ENCODE assay signal across 8 cellular contexts in the genomic region with DNA sequence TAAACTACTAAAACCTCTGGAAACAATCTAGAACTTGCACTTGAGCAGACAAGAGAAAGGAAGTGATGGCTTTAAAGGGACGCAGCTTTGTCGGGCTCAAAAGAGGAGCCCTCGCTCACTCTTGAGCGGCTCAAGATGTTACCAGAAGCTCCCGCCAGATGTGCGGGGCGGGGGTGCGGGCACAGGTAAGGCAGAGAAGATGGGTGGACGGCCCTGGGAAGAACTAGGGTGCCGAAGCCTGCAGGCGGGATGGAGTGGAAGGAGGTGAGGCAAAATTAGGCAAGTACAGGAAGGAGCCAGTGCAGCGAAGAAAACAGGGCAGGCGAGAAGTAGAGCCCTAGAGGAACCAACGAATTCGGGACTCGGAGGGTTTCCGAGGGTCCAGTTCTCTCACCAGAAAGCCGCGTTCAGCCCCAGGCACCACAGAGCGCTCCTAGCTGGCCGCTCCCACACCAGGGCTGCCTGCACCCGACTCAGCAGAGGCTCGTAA. TPM values are rescaled to one million over a fixed set of nuclear protein-coding genes. Genes with fewer than 3 reads are reported as not detected.
DNase-seq lines count a peak whose midpoint lies in the region; ATAC-seq and TF ChIP-seq lines count a peak whose summit lies in the region.

No MANE protein-coding gene starts in this region.

- H3K9me3 ChIP-seq in Peyer's patch (no peaks in the 10 kb centered on the region), mucosa of rectum (ENCODE audit: control insufficient read depth in 2 of 2, low read length in 2 of 2) (no peaks in the 10 kb centered on the region), uterus (no peaks in the 10 kb centered on the region)

- peak; percentile 55 for DNase-seq in DMS 273 (lab: John Stamatoyannopoulos, UW; ENCODE audit: unreplicated experiment)
- DNase-seq in DMS 273 treated with DMSO at 0.1 percent for 48 hours (lab: John Stamatoyannopoulos, UW): no peak
- DNase-seq in Peyer's patch: peak in 2 of 3 donors; percentile 20 to 49
- peak in 3 of 10 donors; percentile 12 to 48 (median 21) for DNase-seq in dorsolateral prefrontal cortex
- no peak for DNase-seq in uterus
- DNase-seq in NCI-H226: no peak

- no peaks in the 10 kb centered on the region for H3K27me3 ChIP-seq in Peyer's patch
- H3K27me3 ChIP-seq in dorsolateral prefrontal cortex: no peaks in the 10 kb centered on the region
- H3K27me3 ChIP-seq in mucosa of rectum (ENCODE audit: control insufficient read depth in 2 of 2, insufficient read depth in 2 of 2, low read length in 2 of 2): no peaks in the 10 kb centered on the region
- H3K27me3 ChIP-seq in uterus: no peaks in the 10 kb centered on the region

- intact Hi-C loops in dorsolateral prefrontal cortex (cut with DNase I): loop anchor here (1.0 to 5.0 kb wide), 4 partner anchors 46 to 70 kb away; a partner anchor contains a TSS
- intact Hi-C loops in uterus (cut with DNase I; ENCODE audit: low total_unique reads): no loop called here

- H3K4me3 ChIP-seq in Peyer's patch (peak overlapping the region; percentile 77 to 95 (median 93)), dorsolateral prefrontal cortex (peak overlapping the region; percentile 68 to 100 (median 92)), mucosa of rectum (ENCODE audit: low read length in 2 of 2) (peak overlapping the region; percentile 98 to 100), uterus (peak overlapping the region; percentile 89 to 97)

- TF ChIP-seq POLR2A in Peyer's patch (IDR thresholded peaks at IDR 0.05) (no peak), uterus (IDR thresholded peaks at IDR 0.05) (no peak)

- H3K27ac ChIP-seq in Peyer's patch (peak overlapping the region; percentile 88 to 98 (median 92)), dorsolateral prefrontal cortex (peak overlapping the region; percentile 77 to 99 (median 94)), mucosa of rectum (ENCODE audit: low read depth in 2 of 2, low read length in 2 of 2) (peak overlapping the region; percentile 86 to 95), uterus (peak overlapping the region; percentile 91 to 96)

- peak; percentile 29 for ATAC-seq in HG02798 (IDR thresholded peaks at IDR 0.05; ENCODE audit: poor library complexity, unreplicated experiment)

- H3K4me1 ChIP-seq in Peyer's patch: peaks cover 0 to 32% (median 12%) of the 10 kb centered on the region in 4 donors
- H3K4me1 ChIP-seq in mucosa of rectum (ENCODE audit: control insufficient read depth in 2 of 2, insufficient read depth in 2 of 2, low read length in 2 of 2): peaks cover 11 to 13% of the 10 kb centered on the region in 2 donors
- H3K4me1 ChIP-seq in uterus: peaks cover 5 to 7% of the 10 kb centered on the region in 2 donors

- TF ChIP-seq CTCF in Peyer's patch (IDR thresholded peaks at IDR 0.05): peak in 1 of 6 experiments; percentile 20
- no peak for TF ChIP-seq CTCF in dorsolateral prefrontal cortex (IDR thresholded peaks at IDR 0.05 in 54 of 56, conservative IDR thresholded peaks at IDR 0.05 in 2 of 56; ENCODE audit: low read depth in 1 of 56, partially characterized antibody in 56 of 56)
- TF ChIP-seq CTCF in uterus (IDR thresholded peaks at IDR 0.05): peak in 1 of 4 experiments; percentile 23

- peaks cover 0 to 13% (median 0%) of the 10 kb centered on the region in 3 donors for H3K36me3 ChIP-seq in Peyer's patch
- H3K36me3 ChIP-seq in mucosa of rectum (ENCODE audit: control insufficient read depth in 2 of 2, insufficient read depth in 2 of 2, low read length in 2 of 2): peaks cover 3 to 20% of the 10 kb centered on the region in 2 donors
- no peaks in the 10 kb centered on the region for H3K36me3 ChIP-seq in uterus

- H3K9ac ChIP-seq in mucosa of rectum (ENCODE audit: low read depth in 1 of 2, low read length in 2 of 2): peak overlapping the region; percentile 95 to 98

RNA-seq across cellular contexts. Expression of a gene that starts 0.4 kb away (rescaled TPM):
- total RNA-seq in Peyer's patch: 10 to 100 TPM; 31.4 to 66.6 (median 55.8) TPM
- total RNA-seq in dorsolateral prefrontal cortex: 10 to 100 TPM; 38.8 to 64.5 (median 50.8) TPM
- 10 to 100 TPM; 12.6 to 72.7 (median 46.3) TPM for total RNA-seq in uterus

RNA-seq across cellular contexts. Expression of a gene that starts 0.7 kb away (rescaled TPM):
- total RNA-seq in Peyer's patch (10 to 100 TPM; 19.8 to 64.4 (median 37.9) TPM), dorsolateral prefrontal cortex (10 to 100 TPM; 29.0 to 81.9 (median 52.2) TPM), uterus (10 to 100 TPM in 3 of 4 donors, 1 to 10 TPM in 1; 7.9 to 39.4 (median 23.9) TPM)

RNA-seq across cellular contexts. Expression of a gene that starts 31.2 kb away (rescaled TPM):
- total RNA-seq in Peyer's patch (1 to 10 TPM in 2 of 4 donors, not detected in 2; 1.2 to 1.5 TPM), dorsolateral prefrontal cortex (10 to 100 TPM in 2 of 120 experiments, 1 to 10 TPM in 118; 1.4 to 11.5 (median 5.9) TPM), uterus (10 to 100 TPM in 1 of 4 donors, 1 to 10 TPM in 3; 2.8 to 16.5 (median 5.0) TPM)

RNA-seq across cellular contexts. Expression of a gene that starts 41.8 kb away (rescaled TPM):
- total RNA-seq in Peyer's patch (100 to 1,000 TPM in 3 of 4 donors, 10 to 100 TPM in 1; 65.2 to 180 (median 133) TPM), dorsolateral prefrontal cortex (10 to 100 TPM; 16.9 to 36.3 (median 26.3) TPM), uterus (10 to 100 TPM in 3 of 4 donors, 1 to 10 TPM in 1; 6.9 to 50.0 (median 35.1) TPM)

RNA-seq across cellular contexts. Expression of a gene that starts 46.8 kb away (rescaled TPM):
- total RNA-seq in Peyer's patch (10 to 100 TPM; 42.1 to 95.4 (median 80.2) TPM), dorsolateral prefrontal cortex (10 to 100 TPM; 39.4 to 77.1 (median 59.2) TPM), uterus (10 to 100 TPM in 3 of 4 donors, 1 to 10 TPM in 1; 2.6 to 42.6 (median 16.1) TPM)

Comparison
In these comparisons a context has a peak if more than half of its experiments do, and no peak if none do; other contexts are left out.
1. DNase-seq: peak in DMS 273 (single experiment) and Peyer's patch (2 of 3); none in DMS 273 treated with DMSO at 0.1 percent for 48 hours (single experiment), uterus (0 of 2) and NCI-H226 (single experiment).
2. Peak in every context shown above with its lines, with median percentiles within 50 percentile points of each other: H3K27ac ChIP-seq and H3K4me3 ChIP-seq.